In the genomic region with DNA sequence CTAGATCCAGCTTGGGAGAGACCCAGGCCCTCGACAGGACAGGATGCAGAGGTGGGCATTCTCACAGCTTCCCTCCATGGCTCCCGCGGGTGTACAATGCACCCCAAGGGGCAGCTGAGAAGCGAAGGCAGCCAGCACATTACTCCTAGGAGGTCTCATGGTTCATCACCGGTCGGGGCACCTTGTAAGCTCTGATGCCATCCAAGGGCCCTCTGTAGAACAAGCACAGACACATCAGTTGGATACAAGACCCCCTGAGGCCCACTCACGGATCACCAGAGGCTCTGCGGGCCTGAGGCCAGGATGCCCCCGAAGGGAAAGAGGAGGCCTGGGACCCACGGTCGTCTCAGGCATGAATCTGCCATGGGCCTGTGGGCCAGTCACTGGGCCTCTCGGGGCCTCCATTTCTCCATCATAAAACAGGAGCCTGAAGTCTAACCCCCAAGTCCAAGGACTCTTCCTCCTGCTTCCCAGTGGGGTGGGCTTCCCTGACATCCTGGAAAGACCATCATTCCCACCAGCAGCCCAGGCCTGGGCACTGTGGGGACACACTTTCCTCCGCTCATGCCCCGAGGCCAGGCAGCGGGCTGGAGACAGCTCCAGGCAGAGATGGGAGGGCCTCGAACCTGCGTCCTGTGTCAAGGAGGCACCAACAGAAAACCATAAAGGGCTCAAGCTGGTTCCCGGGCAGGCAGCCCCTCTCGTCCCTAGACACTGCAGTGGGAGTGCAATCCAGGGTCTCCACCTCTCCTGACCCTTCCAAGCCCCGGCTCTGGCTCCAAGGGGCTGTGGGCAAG, we compare ENCODE assay signal across 1 cellular context.
TF ChIP-seq lines count a peak whose summit lies in the region.

No MANE protein-coding gene starts in this region.

TF ChIP-seq in GM23338, 12 proteins besides CTCF, POLR2A, EP300 and RAD21 (continued from another document):
- TF ChIP-seq, protein P1, sequence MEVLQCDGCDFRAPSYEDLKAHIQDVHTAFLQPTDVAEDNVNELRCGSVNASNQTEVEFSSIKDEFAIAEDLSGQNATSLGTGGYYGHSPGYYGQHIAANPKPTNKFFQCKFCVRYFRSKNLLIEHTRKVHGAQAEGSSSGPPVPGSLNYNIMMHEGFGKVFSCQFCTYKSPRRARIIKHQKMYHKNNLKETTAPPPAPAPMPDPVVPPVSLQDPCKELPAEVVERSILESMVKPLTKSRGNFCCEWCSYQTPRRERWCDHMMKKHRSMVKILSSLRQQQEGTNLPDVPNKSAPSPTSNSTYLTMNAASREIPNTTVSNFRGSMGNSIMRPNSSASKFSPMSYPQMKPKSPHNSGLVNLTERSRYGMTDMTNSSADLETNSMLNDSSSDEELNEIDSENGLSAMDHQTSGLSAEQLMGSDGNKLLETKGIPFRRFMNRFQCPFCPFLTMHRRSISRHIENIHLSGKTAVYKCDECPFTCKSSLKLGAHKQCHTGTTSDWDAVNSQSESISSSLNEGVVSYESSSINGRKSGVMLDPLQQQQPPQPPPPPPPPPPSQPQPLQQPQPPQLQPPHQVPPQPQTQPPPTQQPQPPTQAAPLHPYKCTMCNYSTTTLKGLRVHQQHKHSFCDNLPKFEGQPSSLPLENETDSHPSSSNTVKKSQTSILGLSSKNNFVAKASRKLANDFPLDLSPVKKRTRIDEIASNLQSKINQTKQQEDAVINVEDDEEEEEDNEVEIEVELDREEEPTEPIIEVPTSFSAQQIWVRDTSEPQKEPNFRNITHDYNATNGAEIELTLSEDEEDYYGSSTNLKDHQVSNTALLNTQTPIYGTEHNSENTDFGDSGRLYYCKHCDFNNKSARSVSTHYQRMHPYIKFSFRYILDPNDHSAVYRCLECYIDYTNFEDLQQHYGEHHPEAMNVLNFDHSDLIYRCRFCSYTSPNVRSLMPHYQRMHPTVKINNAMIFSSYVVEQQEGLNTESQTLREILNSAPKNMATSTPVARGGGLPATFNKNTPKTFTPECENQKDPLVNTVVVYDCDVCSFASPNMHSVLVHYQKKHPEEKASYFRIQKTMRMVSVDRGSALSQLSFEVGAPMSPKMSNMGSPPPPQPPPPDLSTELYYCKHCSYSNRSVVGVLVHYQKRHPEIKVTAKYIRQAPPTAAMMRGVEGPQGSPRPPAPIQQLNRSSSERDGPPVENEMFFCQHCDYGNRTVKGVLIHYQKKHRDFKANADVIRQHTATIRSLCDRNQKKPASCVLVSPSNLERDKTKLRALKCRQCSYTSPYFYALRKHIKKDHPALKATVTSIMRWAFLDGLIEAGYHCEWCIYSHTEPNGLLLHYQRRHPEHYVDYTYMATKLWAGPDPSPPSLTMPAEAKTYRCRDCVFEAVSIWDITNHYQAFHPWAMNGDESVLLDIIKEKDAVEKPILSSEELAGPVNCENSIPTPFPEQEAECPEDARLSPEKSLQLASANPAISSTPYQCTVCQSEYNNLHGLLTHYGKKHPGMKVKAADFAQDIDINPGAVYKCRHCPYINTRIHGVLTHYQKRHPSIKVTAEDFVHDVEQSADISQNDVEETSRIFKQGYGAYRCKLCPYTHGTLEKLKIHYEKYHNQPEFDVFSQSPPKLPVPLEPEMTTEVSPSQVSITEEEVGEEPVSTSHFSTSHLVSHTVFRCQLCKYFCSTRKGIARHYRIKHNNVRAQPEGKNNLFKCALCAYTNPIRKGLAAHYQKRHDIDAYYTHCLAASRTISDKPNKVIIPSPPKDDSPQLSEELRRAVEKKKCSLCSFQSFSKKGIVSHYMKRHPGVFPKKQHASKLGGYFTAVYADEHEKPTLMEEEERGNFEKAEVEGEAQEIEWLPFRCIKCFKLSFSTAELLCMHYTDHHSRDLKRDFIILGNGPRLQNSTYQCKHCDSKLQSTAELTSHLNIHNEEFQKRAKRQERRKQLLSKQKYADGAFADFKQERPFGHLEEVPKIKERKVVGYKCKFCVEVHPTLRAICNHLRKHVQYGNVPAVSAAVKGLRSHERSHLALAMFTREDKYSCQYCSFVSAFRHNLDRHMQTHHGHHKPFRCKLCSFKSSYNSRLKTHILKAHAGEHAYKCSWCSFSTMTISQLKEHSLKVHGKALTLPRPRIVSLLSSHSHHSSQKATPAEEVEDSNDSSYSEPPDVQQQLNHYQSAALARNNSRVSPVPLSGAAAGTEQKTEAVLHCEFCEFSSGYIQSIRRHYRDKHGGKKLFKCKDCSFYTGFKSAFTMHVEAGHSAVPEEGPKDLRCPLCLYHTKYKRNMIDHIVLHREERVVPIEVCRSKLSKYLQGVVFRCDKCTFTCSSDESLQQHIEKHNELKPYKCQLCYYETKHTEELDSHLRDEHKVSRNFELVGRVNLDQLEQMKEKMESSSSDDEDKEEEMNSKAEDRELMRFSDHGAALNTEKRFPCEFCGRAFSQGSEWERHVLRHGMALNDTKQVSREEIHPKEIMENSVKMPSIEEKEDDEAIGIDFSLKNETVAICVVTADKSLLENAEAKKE (CRISPR knock-in tag; IDR thresholded peaks at IDR 0.05): no peak
- no peak for TF ChIP-seq NANOG (IDR thresholded peaks at IDR 0.05; ENCODE audit: borderline replicate concordance)
- no peak for TF ChIP-seq ZNF114 (CRISPR knock-in tag; IDR thresholded peaks at IDR 0.05)
- no peak for TF ChIP-seq CREB1 (CRISPR knock-in tag; IDR thresholded peaks at IDR 0.05; ENCODE audit: low read depth)
- TF ChIP-seq EZH2 (IDR thresholded peaks at IDR 0.05; ENCODE audit: low read depth, unreplicated experiment): no peak
TF ChIP-seq in GM23338: peak in this region for 0.
